10 cellular contexts compared by ENCODE assay signal in genomic region chr18:47595816-47596501, GRCh38.
DNase-seq lines count a peak whose midpoint lies in the region; TF ChIP-seq lines count a peak whose summit lies in the region.
"Had no signal": no experiment of that assay in that cellular context is flagged by ENCODE, and none has a peak within 500 bp of the region (broad histone marks: within the 10 kb centered on the region; RNA-seq: fewer than 3 reads in every experiment).

No MANE protein-coding gene starts in this region.

- H2BK120ac ChIP-seq in trophoblast cell (ENCODE audit: insufficient read depth, low read length, poor library complexity), result no peak overlapping the region

- no peak overlapping the region for H4K12ac ChIP-seq in trophoblast cell (ENCODE audit: low read depth, low read length)

- no peaks in the 10 kb centered on the region for H3F3A ChIP-seq in MM.1S (ENCODE audit: insufficient read depth, low read length)

- no peak overlapping the region for H3K4ac ChIP-seq in trophoblast cell (ENCODE audit: low read depth, low read length)

- H2AK5ac ChIP-seq in trophoblast cell (ENCODE audit: low read length), result no peak overlapping the region

- DNase-seq in NCI-H345 (lab: John Stamatoyannopoulos, UW) (peak; percentile 7), NCI-H345 treated with DMSO at 0.1 percent for 48 hours (lab: John Stamatoyannopoulos, UW; ENCODE audit: unreplicated experiment) (no peak), MM.1S (no peak), astrocyte of the spinal cord (ENCODE audit: low read depth, low spot score) (no peak), trophoblast cell (peak; percentile 38 to 75), NCI-H2171 (lab: John Stamatoyannopoulos, UW) (no peak), DMS79 (lab: John Stamatoyannopoulos, UW) (no peak), uterus (no peak)
- DNase-seq: left ventricle myocardium superior had no signal

- no peak overlapping the region for H3K9ac ChIP-seq in MM.1S (ENCODE audit: low read length)
- no peak overlapping the region for H3K9ac ChIP-seq in trophoblast cell (ENCODE audit: low read length)

- TF ChIP-seq CTCF in MM.1S (IDR thresholded peaks at IDR 0.05; ENCODE audit: low read length) (peak; percentile 33), astrocyte of the spinal cord (IDR thresholded peaks at IDR 0.05; ENCODE audit: low read depth, low read length) (peak; percentile 11), uterus (IDR thresholded peaks at IDR 0.05) (no peak)

- H3K79me2 ChIP-seq in MM.1S (ENCODE audit: low read length) (no peaks in the 10 kb centered on the region), trophoblast cell (ENCODE audit: control insufficient read depth, insufficient read depth, low read length, poor library complexity) (no peaks in the 10 kb centered on the region)

- WGBS in trophoblast cell (ENCODE audit: extremely low coverage, insufficient coverage, insufficient read length), result no CpG with 5 or more reads among the region's 2 CpGs

- no peak overlapping the region for H2BK5ac ChIP-seq in trophoblast cell (ENCODE audit: low read depth, low read length, poor library complexity)

- H3K27me3 ChIP-seq in MM.1S (replicated peaks; ENCODE audit: insufficient read depth, low read length) (no peaks in the 10 kb centered on the region), trophoblast cell (ENCODE audit: insufficient read depth, low read length) (no peaks in the 10 kb centered on the region), uterus (no peaks in the 10 kb centered on the region)

- H3K4me1 ChIP-seq in MM.1S (ENCODE audit: low read length), result no peaks in the 10 kb centered on the region
- H3K4me1 ChIP-seq in trophoblast cell (ENCODE audit: control insufficient read depth in 1 of 2, insufficient read depth in 2 of 2, low read length in 2 of 2), result peaks cover 4 to 9% of the 10 kb centered on the region in 2 experiments
- H3K4me1 ChIP-seq in uterus, result no peaks in the 10 kb centered on the region

- H4K20me1 ChIP-seq in MM.1S (ENCODE audit: insufficient read depth, low read length), result no peaks in the 10 kb centered on the region

- H2AFZ ChIP-seq in MM.1S (ENCODE audit: low read length), result no peak overlapping the region
- H2AFZ ChIP-seq in trophoblast cell (ENCODE audit: insufficient read depth, low read length, poor library complexity), result no peak overlapping the region

- H3K9me2 ChIP-seq in MM.1S (replicated peaks; ENCODE audit: insufficient read depth, low read length), result no peaks in the 10 kb centered on the region

- no peak overlapping the region for H3K4me3 ChIP-seq in MM.1S (ENCODE audit: low read length)
- H3K4me3 ChIP-seq in astrocyte of the spinal cord (ENCODE audit: low read depth, low read length), result no peak overlapping the region
- no peak overlapping the region for H3K4me3 ChIP-seq in trophoblast cell (ENCODE audit: low read depth, low read length)
- H3K4me3 ChIP-seq in uterus, result no peak overlapping the region

- H3K36me3 ChIP-seq in MM.1S (replicated peaks; ENCODE audit: insufficient read depth, low read length), result no peaks in the 10 kb centered on the region
- H3K36me3 ChIP-seq in trophoblast cell (ENCODE audit: control insufficient read depth in 1 of 2, insufficient read depth in 2 of 2, low read length in 2 of 2), result no peaks in the 10 kb centered on the region
- no peaks in the 10 kb centered on the region for H3K36me3 ChIP-seq in uterus

- H3K27ac ChIP-seq in MM.1S (ENCODE audit: low read length) (no peak overlapping the region), trophoblast cell (ENCODE audit: low read depth, low read length) (no peak overlapping the region), uterus (no peak overlapping the region)
- H3K27ac ChIP-seq: HL-60 had no signal

- H2BK12ac ChIP-seq in trophoblast cell (ENCODE audit: low read length), result no peak overlapping the region

- H3K79me1 ChIP-seq in trophoblast cell (ENCODE audit: low read length), result no peaks in the 10 kb centered on the region

- no peak overlapping the region for H4K91ac ChIP-seq in trophoblast cell (ENCODE audit: low read depth, low read length)

- H3K9me3 ChIP-seq in MM.1S (replicated peaks; ENCODE audit: insufficient read depth, low read length), result no peaks in the 10 kb centered on the region
- no peaks in the 10 kb centered on the region for H3K9me3 ChIP-seq in trophoblast cell (ENCODE audit: insufficient read depth, low read depth, low read length)
- no peaks in the 10 kb centered on the region for H3K9me3 ChIP-seq in uterus

- no peak overlapping the region for H3K18ac ChIP-seq in trophoblast cell (ENCODE audit: low read length)

- in situ Hi-C loops in astrocyte of the spinal cord (cut with HindIII; ENCODE audit: low sequenced_read_pairs), result no loop called here

- H4K8ac ChIP-seq in trophoblast cell (ENCODE audit: low read depth, low read length), result no peak overlapping the region

- H3K23ac ChIP-seq in trophoblast cell (ENCODE audit: low read length), result no peak overlapping the region

- intact Hi-C loops in uterus (cut with DNase I; ENCODE audit: low total_unique reads), result no loop called here

- TF ChIP-seq POLR2A in uterus (IDR thresholded peaks at IDR 0.05), result no peak

- H3K4me2 ChIP-seq in MM.1S (ENCODE audit: low read depth, low read length), result no peak overlapping the region
- peak overlapping the region; percentile 35 for H3K4me2 ChIP-seq in trophoblast cell (ENCODE audit: low read length)

- no peak overlapping the region for H3K14ac ChIP-seq in trophoblast cell (ENCODE audit: low read length)

Comparison
In these comparisons a context has a peak if more than half of its experiments do, and no peak if none do; other contexts are left out.
1. DNase-seq: peak in NCI-H345 (single experiment) and trophoblast cell (2 of 2); none in NCI-H345 treated with DMSO at 0.1 percent for 48 hours (single experiment), MM.1S (single experiment), astrocyte of the spinal cord (single experiment), NCI-H2171 (single experiment), DMS79 (single experiment) and uterus (0 of 2).
2. CTCF ChIP-seq: peak in MM.1S (single experiment) and astrocyte of the spinal cord (single experiment); none in uterus (0 of 4).